ENCODE assay signal across 7 cellular contexts in genomic region chr14:69693145-69693544, GRCh38.
DNase-seq lines count a peak whose midpoint lies in the region; ATAC-seq and TF ChIP-seq lines count a peak whose summit lies in the region.

No MANE protein-coding gene starts in this region.

- no peak overlapping the region for H3K4me2 ChIP-seq in trophoblast cell (ENCODE audit: low read length)

- peak overlapping the region; percentile 74 for H3K27ac ChIP-seq in lower lobe of right lung
- no peak overlapping the region for H3K27ac ChIP-seq in trophoblast cell (ENCODE audit: low read depth, low read length)

- no peak overlapping the region for H2BK5ac ChIP-seq in trophoblast cell (ENCODE audit: low read depth, low read length, poor library complexity)

- H3K18ac ChIP-seq in trophoblast cell (ENCODE audit: low read length): no peak overlapping the region

- no peak overlapping the region for H4K91ac ChIP-seq in trophoblast cell (ENCODE audit: low read depth, low read length)

- no peaks in the 10 kb centered on the region for H3K79me1 ChIP-seq in trophoblast cell (ENCODE audit: low read length)

- peaks cover 5% of the 10 kb centered on the region for H3K36me3 Mint-ChIP-seq in activated naive CD8-positive, alpha-beta T cell treated with anti-CD3 and anti-CD28 coated beads, Interleukin-2, amount 50 U/mL, for 24 hours (ENCODE audit: low read depth)

- no peaks in the 10 kb centered on the region for H3K36me3 ChIP-seq in lower lobe of right lung
- H3K36me3 ChIP-seq in trophoblast cell (ENCODE audit: control insufficient read depth in 1 of 2, insufficient read depth in 2 of 2, low read length in 2 of 2): no peaks in the 10 kb centered on the region

- H4K8ac ChIP-seq in trophoblast cell (ENCODE audit: low read depth, low read length): no peak overlapping the region

- no peak overlapping the region for H3K4me3 Mint-ChIP-seq in activated naive CD8-positive, alpha-beta T cell treated with anti-CD3 and anti-CD28 coated beads, Interleukin-2, amount 50 U/mL, for 24 hours

- TF ChIP-seq CTCF in lower lobe of right lung (IDR thresholded peaks at IDR 0.05): no peak

- no peak overlapping the region for H3K27ac Mint-ChIP-seq in activated naive CD8-positive, alpha-beta T cell treated with anti-CD3 and anti-CD28 coated beads, Interleukin-2, amount 50 U/mL, for 24 hours

- intact Hi-C loops in lower lobe of right lung (cut with DNase I): no loop called here

- H3K4me1 ChIP-seq in lower lobe of right lung: peaks cover 66% of the 10 kb centered on the region
- H3K4me1 ChIP-seq in trophoblast cell (ENCODE audit: control insufficient read depth in 1 of 2, insufficient read depth in 2 of 2, low read length in 2 of 2): peaks cover 6 to 8% of the 10 kb centered on the region in 2 experiments

- H3K27me3 Mint-ChIP-seq in activated naive CD8-positive, alpha-beta T cell treated with anti-CD3 and anti-CD28 coated beads, Interleukin-2, amount 50 U/mL, for 24 hours: no peaks in the 10 kb centered on the region

- H4K12ac ChIP-seq in trophoblast cell (ENCODE audit: low read depth, low read length): no peak overlapping the region

- no peaks in the 10 kb centered on the region for H3K9me3 Mint-ChIP-seq in activated naive CD8-positive, alpha-beta T cell treated with anti-CD3 and anti-CD28 coated beads, Interleukin-2, amount 50 U/mL, for 24 hours

- H3K4ac ChIP-seq in trophoblast cell (ENCODE audit: low read depth, low read length): no peak overlapping the region

- no peak overlapping the region for H3K4me3 ChIP-seq in lower lobe of right lung
- H3K4me3 ChIP-seq in trophoblast cell (ENCODE audit: low read depth, low read length): no peak overlapping the region

- no peak overlapping the region for H3K23ac ChIP-seq in trophoblast cell (ENCODE audit: low read length)

- no CpG with 5 or more reads among the region's 3 CpGs for WGBS in trophoblast cell (ENCODE audit: extremely low coverage, insufficient coverage, insufficient read length)

- peak; percentile 28 for DNase-seq in SK-N-DZ (ENCODE audit: low spot score)
- no peak for DNase-seq in lower lobe of right lung
- DNase-seq in activated naive CD8-positive, alpha-beta T cell treated with anti-CD3 and anti-CD28 coated beads, Interleukin-2, amount 50 U/mL, for 24 hours: no peak
- DNase-seq in trophoblast cell: no peak

- H2BK12ac ChIP-seq in trophoblast cell (ENCODE audit: low read length): no peak overlapping the region

- H2BK120ac ChIP-seq in trophoblast cell (ENCODE audit: insufficient read depth, low read length, poor library complexity): no peak overlapping the region

- H3K14ac ChIP-seq in trophoblast cell (ENCODE audit: low read length): no peak overlapping the region

- peaks cover 57% of the 10 kb centered on the region for H3K4me1 Mint-ChIP-seq in activated naive CD8-positive, alpha-beta T cell treated with anti-CD3 and anti-CD28 coated beads, Interleukin-2, amount 50 U/mL, for 24 hours

- H2AFZ ChIP-seq in trophoblast cell (ENCODE audit: insufficient read depth, low read length, poor library complexity): no peak overlapping the region

- H3K9me3 ChIP-seq in lower lobe of right lung (no peaks in the 10 kb centered on the region), trophoblast cell (ENCODE audit: insufficient read depth, low read depth, low read length) (peaks cover 2% of the 10 kb centered on the region)

- no peak overlapping the region for H2AK5ac ChIP-seq in trophoblast cell (ENCODE audit: low read length)

- H3K27me3 ChIP-seq in lower lobe of right lung (ENCODE audit: low read depth) (no peaks in the 10 kb centered on the region), trophoblast cell (ENCODE audit: insufficient read depth, low read length) (no peaks in the 10 kb centered on the region)

- no peak overlapping the region for H3K9ac ChIP-seq in trophoblast cell (ENCODE audit: low read length)

- ATAC-seq in GM19452 (IDR thresholded peaks at IDR 0.05; ENCODE audit: unreplicated experiment) (peak; percentile 48), HG03280 (IDR thresholded peaks at IDR 0.05; ENCODE audit: unreplicated experiment) (peak; percentile 41), lower lobe of right lung (peak; percentile 53 to 61), HG02970 (IDR thresholded peaks at IDR 0.05; ENCODE audit: low FRiP score, unreplicated experiment) (no peak)
- no peak for ATAC-seq in activated naive CD8-positive, alpha-beta T cell treated with anti-CD3 and anti-CD28 coated beads, Interleukin-2, amount 50 U/mL, for 24 hours

- H3K79me2 ChIP-seq in trophoblast cell (ENCODE audit: control insufficient read depth, insufficient read depth, low read length, poor library complexity): no peaks in the 10 kb centered on the region

Comparison
In these comparisons a context has a peak if more than half of its experiments do, and no peak if none do; other contexts are left out.
1. ATAC-seq: peak in GM19452 (single experiment), HG03280 (single experiment) and lower lobe of right lung (2 of 2); none in activated naive CD8-positive, alpha-beta T cell treated with anti-CD3 and anti-CD28 coated beads, Interleukin-2, amount 50 U/mL, for 24 hours (single experiment) and HG02970 (single experiment).